In genomic region chr13:29850213-29850898, GRCh38 we compare ENCODE assay signal across 8 cellular contexts. TPM values are rescaled to one million over a fixed set of nuclear protein-coding genes. Genes with fewer than 3 reads are reported as not detected.
DNase-seq lines count a peak whose midpoint lies in the region; ATAC-seq and TF ChIP-seq lines count a peak whose summit lies in the region.

TSS of gene UBL3 (minus strand) at chr13:29850617. CDS start at chr13:29849538, 1,079 bp downstream.

- POLR2A ChIA-PET in Caco-2 (lab: Charles Lee), result interaction anchor here (0.6 to 2.7 kb wide), 14 partner anchors 9 to 1395 kb away, joined by 3 to 44 read pairs (median 6); no protein-coding TSS in a partner anchor

- no peaks in the 10 kb centered on the region for H3K27me3 ChIP-seq in Caco-2 (replicated peaks; ENCODE audit: control insufficient read depth, insufficient read depth, low read length)

- H3K27ac Mint-ChIP-seq in Caco-2 (ENCODE audit: unreplicated experiment) (peak within 1 kb of the TSS; percentile 99), memory B cell (peak within 1 kb of the TSS; percentile 98)
- peak within 1 kb of the TSS; percentile 96 to 99 for H3K27ac Mint-ChIP-seq in effector memory CD8-positive, alpha-beta T cell

- peaks cover 23% of the 10 kb centered on the region for H3K4me1 ChIP-seq in Caco-2

- TSS peak; percentile 68 for BruUV-seq in Caco-2 (replicated peaks; lab: Mats Ljungman, UMichigan)

- CTCF ChIA-PET in Caco-2 (lab: Charles Lee), result interaction anchor here (0.5 to 4.9 kb wide), 11 partner anchors 11 to 264 kb away, joined by 3 to 39 read pairs (median 5); no protein-coding TSS in a partner anchor

- H3K27me3 Mint-ChIP-seq in Caco-2 (ENCODE audit: insufficient read depth, unreplicated experiment) (no peaks in the 10 kb centered on the region), memory B cell (no peaks in the 10 kb centered on the region)
- no peaks in the 10 kb centered on the region for H3K27me3 Mint-ChIP-seq in effector memory CD8-positive, alpha-beta T cell

- H3K4me3 Mint-ChIP-seq in Caco-2 (ENCODE audit: unreplicated experiment) (peak within 1 kb of the TSS; percentile 92), memory B cell (peak within 1 kb of the TSS; percentile 97)
- peak within 1 kb of the TSS; percentile 93 to 95 for H3K4me3 Mint-ChIP-seq in effector memory CD8-positive, alpha-beta T cell

- peak within 1 kb of the TSS; percentile 58 for H3K4me3 ChIP-seq in Caco-2 (ENCODE audit: low read depth, low read length)

- no peak for TF ChIP-seq CTCF in Caco-2 (IDR thresholded peaks at IDR 0.05; ENCODE audit: insufficient read depth in 1 of 2, low read depth in 1 of 2, low read length in 1 of 2, severe bottlenecking in 1 of 2, unreplicated experiment in 1 of 2)

- peak; percentile 77 for ATAC-seq in GM21381 (IDR thresholded peaks at IDR 0.05; ENCODE audit: unreplicated experiment)
- peak; percentile 90 for ATAC-seq in effector memory CD8-positive, alpha-beta T cell (replicated peaks)
- ATAC-seq in memory B cell (ENCODE audit: low read depth), result peak; percentile 91

- H3K36me3 ChIP-seq in Caco-2 (ENCODE audit: control insufficient read depth, insufficient read depth, low read length), result no peaks in the 10 kb centered on the region

- no peaks in the 10 kb centered on the region for H3K9me3 ChIP-seq in Caco-2

- peaks cover 13% of the 10 kb centered on the region for H3K36me3 Mint-ChIP-seq in Caco-2 (ENCODE audit: insufficient read depth, unreplicated experiment)
- peaks cover 29% of the 10 kb centered on the region for H3K36me3 Mint-ChIP-seq in effector memory CD8-positive, alpha-beta T cell (ENCODE audit: insufficient read depth)
- H3K36me3 Mint-ChIP-seq in memory B cell, result no peaks in the 10 kb centered on the region

- H3K4me1 Mint-ChIP-seq in Caco-2 (ENCODE audit: low read depth, unreplicated experiment) (peaks cover 24% of the 10 kb centered on the region), memory B cell (peaks cover 21% of the 10 kb centered on the region)
- H3K4me1 Mint-ChIP-seq in effector memory CD8-positive, alpha-beta T cell (ENCODE audit: low read depth in 2 of 2), result peaks cover 25% of the 10 kb centered on the region in 2 donors

- intact Hi-C loops in Caco-2 (cut with micrococcal nuclease; ENCODE audit: unreplicated experiment), result loop anchor here (1.0 to 5.0 kb wide), 2 partner anchors 74 to 1312 kb away; partner anchors contain the start of gene HSPH1

- peak; percentile 95 to 98 for DNase-seq in Caco-2
- DNase-seq in HUDEP-2 (lab: John Stamatoyannopoulos, UW; ENCODE audit: unreplicated experiment in 76 of 76), result peak in 75 of 76 experiments; percentile 8 to 92 (median 80)
- peak; percentile 91 for DNase-seq in NOMO-1 treated with dmso at 0.1 percent for 144 hours (lab: John Stamatoyannopoulos, UW; ENCODE audit: unreplicated experiment)
- DNase-seq in activated CD8-positive, alpha-beta memory T cell treated with anti-CD3 and anti-CD28 coated beads for 48 hours (ENCODE audit: low read depth in 2 of 3, low spot score in 2 of 3), result peak; percentile 77 to 85 (median 83)
- DNase-seq in effector memory CD8-positive, alpha-beta T cell, result peak; percentile 90 to 91 (median 91)
- peak; percentile 89 to 90 for DNase-seq in memory B cell (ENCODE audit: low spot score in 2 of 2)
- DNase-seq in stimulated activated CD8-positive, alpha-beta memory T cell treated with anti-CD3 and anti-CD28 coated beads, Interleukin-12 subunit alpha, Interleukin-12 subunit beta, amount 100 ng/mL, for 1 hour (ENCODE audit: low read depth), result peak; percentile 89

- H3K9me3 Mint-ChIP-seq in Caco-2 (ENCODE audit: unreplicated experiment) (no peaks in the 10 kb centered on the region), memory B cell (no peaks in the 10 kb centered on the region)
- no peaks in the 10 kb centered on the region for H3K9me3 Mint-ChIP-seq in effector memory CD8-positive, alpha-beta T cell

RNA-seq across cellular contexts. Expression of gene UBL3, which starts in this region (rescaled TPM):
- 37.4 and 37.5 TPM in 2 replicates for total RNA-seq in Caco-2 (2022)

Comparison
In these comparisons a context has a peak if more than half of its experiments do, and no peak if none do; other contexts are left out.
1. Peak in every context shown above with its lines: DNase-seq, ATAC-seq and H3K4me3 ChIP-seq.